Comparison of ENCODE assay signal across 8 cellular contexts in genomic region chr17:74176546-74177001, GRCh38. TPM values are rescaled to one million over a fixed set of nuclear protein-coding genes. Genes with fewer than 3 reads are reported as not detected.
DNase-seq lines count a peak whose midpoint lies in the region; ATAC-seq, FAIRE-seq and TF ChIP-seq lines count a peak whose summit lies in the region.

No MANE protein-coding gene starts in this region.

- no peak for FAIRE-seq in H54 (lab: Jason Lieb, UNC)

- no peak overlapping the region for H3K4me3 ChIP-seq in mesendoderm (ENCODE audit: low read length)

- no peak overlapping the region for H2BK120ac ChIP-seq in mesendoderm (ENCODE audit: low read depth, low read length)

- DNase-seq in Ammon's horn (ENCODE audit: low spot score), result peak; percentile 79
- peak; percentile 67 for DNase-seq in H54 (ENCODE audit: insufficient read length, low spot score)
- peak; percentile 89 for DNase-seq in NCI-H2227 (lab: John Stamatoyannopoulos, UW; ENCODE audit: unreplicated experiment)
- peak; percentile 27 for DNase-seq in activated CD4-positive, alpha-beta T cell treated with anti-CD3 and anti-CD28 coated beads, Interleukin-2, amount 50 U/mL, for 1 hour
- peak in 2 of 3 experiments; percentile 31 to 36 for DNase-seq in effector memory CD8-positive, alpha-beta T cell
- peak; percentile 85 for DNase-seq in mesendoderm
- peak; percentile 11 for DNase-seq in stimulated activated naive CD4-positive, alpha-beta T cell treated with Interleukin-2 at 50 U/mL for 16 hours (lab: John Stamatoyannopoulos, UW)

- H3K4me1 Mint-ChIP-seq in effector memory CD8-positive, alpha-beta T cell (ENCODE audit: low read depth in 2 of 2), result no peaks in the 10 kb centered on the region

- H2BK5ac ChIP-seq in mesendoderm (ENCODE audit: low read length), result no peak overlapping the region

- no peak overlapping the region for H2BK15ac ChIP-seq in mesendoderm (replicated peaks; ENCODE audit: low read depth)

- no peaks in the 10 kb centered on the region for H3K27me3 ChIP-seq in mesendoderm (ENCODE audit: insufficient read depth, low read length, poor library complexity)

- no peak overlapping the region for H3K9ac ChIP-seq in mesendoderm (ENCODE audit: low read length)

- H3K79me2 ChIP-seq in mesendoderm (ENCODE audit: control insufficient read depth, insufficient read depth, low read length), result no peaks in the 10 kb centered on the region

- no peak overlapping the region for H4K5ac ChIP-seq in mesendoderm (ENCODE audit: low read length)

- no peak for TF ChIP-seq POLR2A in H54 (IDR thresholded peaks at IDR 0.05; ENCODE audit: low read depth, low read length)

- no peaks in the 10 kb centered on the region for H3K9me3 Mint-ChIP-seq in effector memory CD8-positive, alpha-beta T cell

- peak; percentile 39 for ATAC-seq in effector memory CD8-positive, alpha-beta T cell (replicated peaks)
- ATAC-seq in HG03196 (IDR thresholded peaks at IDR 0.05; ENCODE audit: unreplicated experiment), result no peak

- H3K27ac ChIP-seq in mesendoderm (ENCODE audit: low read depth, low read length), result no peak overlapping the region

- no peaks in the 10 kb centered on the region for H3K36me3 Mint-ChIP-seq in effector memory CD8-positive, alpha-beta T cell (ENCODE audit: insufficient read depth)

- H2AK5ac ChIP-seq in mesendoderm (ENCODE audit: low read length), result no peak overlapping the region

- H3K36me3 ChIP-seq in mesendoderm (ENCODE audit: control insufficient read depth, insufficient read depth, low read length), result no peaks in the 10 kb centered on the region

- no peak overlapping the region for H3K4me2 ChIP-seq in mesendoderm (ENCODE audit: low read length)

- no peak overlapping the region for H3K56ac ChIP-seq in mesendoderm (ENCODE audit: low read length)

- H3K18ac ChIP-seq in mesendoderm (ENCODE audit: low read length), result no peak overlapping the region

- no peak overlapping the region for H3K23ac ChIP-seq in mesendoderm (ENCODE audit: low read length)

- no peak overlapping the region for H3K27ac Mint-ChIP-seq in effector memory CD8-positive, alpha-beta T cell

- no peak overlapping the region for H3K4ac ChIP-seq in mesendoderm (ENCODE audit: low read depth, low read length)

- no CpG with 5 or more reads among the region's 10 CpGs for WGBS in mesendoderm (ENCODE audit: extremely low coverage, insufficient coverage, low lambda C conversion rate)

- peaks cover 65 to 86% of the 10 kb centered on the region in 2 donors for H3K27me3 Mint-ChIP-seq in effector memory CD8-positive, alpha-beta T cell

- H3K4me1 ChIP-seq in mesendoderm (ENCODE audit: control insufficient read depth, low read depth, low read length), result no peaks in the 10 kb centered on the region

- no peaks in the 10 kb centered on the region for H3K79me1 ChIP-seq in mesendoderm (ENCODE audit: low read length)

- no peak overlapping the region for H4K8ac ChIP-seq in mesendoderm (ENCODE audit: low read depth, low read length)

- H3K4me3 Mint-ChIP-seq in effector memory CD8-positive, alpha-beta T cell, result no peak overlapping the region

RNA-seq across cellular contexts. Expression of gene RPL38, which starts 26.9 kb away (rescaled TPM):
- polyA plus RNA-seq in mesendoderm (2013, experiment 1 of 2), result 4,842 TPM
- 4,757 TPM for polyA plus RNA-seq in mesendoderm (2013, experiment 2 of 2)

RNA-seq across cellular contexts. Expression of gene TTYH2, which starts 36.8 kb away (rescaled TPM):
- 1.2 TPM for polyA plus RNA-seq in mesendoderm (2013, experiment 1 of 2)
- 1.1 TPM for polyA plus RNA-seq in mesendoderm (2013, experiment 2 of 2)

Comparison
In these comparisons a context has a peak if more than half of its experiments do, and no peak if none do; other contexts are left out.
1. DNase-seq: peak in every context shown above with its lines; median percentile 89 in NCI-H2227; 85 in mesendoderm; 79 in Ammon's horn; 67 in H54; 34 in effector memory CD8-positive, alpha-beta T cell; 27 in activated CD4-positive, alpha-beta T cell treated with anti-CD3 and anti-CD28 coated beads, Interleukin-2, amount 50 U/mL, for 1 hour; 11 in stimulated activated naive CD4-positive, alpha-beta T cell treated with Interleukin-2 at 50 U/mL for 16 hours.